In genomic region chr18:73101977-73102376, GRCh38 we compare ENCODE assay signal across 20 cellular contexts.
"Had no signal": no experiment of that assay in that cellular context is flagged by ENCODE, and none has a peak within 500 bp of the region (broad histone marks: within the 10 kb centered on the region; RNA-seq: fewer than 3 reads in every experiment).

No MANE protein-coding gene starts in this region.

- DNase-seq: activated CD4-positive, alpha-beta T cell treated with anti-CD3 and anti-CD28 coated beads, Interleukin-2, amount 10 ng/mL, durations not matched to agents 7 days and 5 days; activated CD8-positive, alpha-beta T cell treated with anti-CD3 and anti-CD28 coated beads, Interleukin-2, amount 10 ng/mL, durations not matched to agents 7 days and 5 days; activated effector memory CD4-positive, alpha-beta T cell treated with anti-CD3 and anti-CD28 coated beads, Interleukin-2, amount 50 U/mL, for 16 hours; activated T-cell treated with anti-CD3 and anti-CD28 coated beads, Interleukin-2, amount 50 U/mL, for 24 hours; central memory CD4-positive, alpha-beta T cell; cortex of kidney; effector CD4-positive, alpha-beta T cell; immature natural killer cell; left ventricle myocardium superior; mucosa of descending colon; naive B cell; T1000 had no signal

- H3K4me3 Mint-ChIP-seq: activated CD4-positive, alpha-beta T cell treated with anti-CD3 and anti-CD28 coated beads, Interleukin-2, amount 10 ng/mL, durations not matched to agents 7 days and 5 days; activated CD8-positive, alpha-beta T cell treated with anti-CD3 and anti-CD28 coated beads, Interleukin-2, amount 10 ng/mL, durations not matched to agents 7 days and 5 days; activated T-cell treated with anti-CD3 and anti-CD28 coated beads, Interleukin-2, amount 50 U/mL, for 24 hours; immature natural killer cell; naive B cell; neural crest cell; stimulated activated naive CD8-positive, alpha-beta T cell treated with anti-CD3 and anti-CD28 coated beads, Interleukin-15, Interleukin-2, amounts not matched to agents 100 ng/mL and 50 ng/mL, for 24 hours had no signal

- H3K27me3 Mint-ChIP-seq: activated CD4-positive, alpha-beta T cell treated with anti-CD3 and anti-CD28 coated beads, Interleukin-2, amount 10 ng/mL, durations not matched to agents 7 days and 5 days; activated T-cell treated with anti-CD3 and anti-CD28 coated beads, Interleukin-2, amount 50 U/mL, for 24 hours; naive B cell; progenitor cell of endocrine pancreas; stimulated activated naive CD8-positive, alpha-beta T cell treated with anti-CD3 and anti-CD28 coated beads, Interleukin-15, Interleukin-2, amounts not matched to agents 100 ng/mL and 50 ng/mL, for 24 hours had no signal

- H3K4me3 ChIP-seq: gastroesophageal sphincter, mucosa of descending colon, right atrium auricular region, tibial nerve, vagina had no signal

- H3K9me3 Mint-ChIP-seq: activated CD4-positive, alpha-beta T cell treated with anti-CD3 and anti-CD28 coated beads, Interleukin-2, amount 10 ng/mL, durations not matched to agents 7 days and 5 days; neural crest cell had no signal

- H3K27ac ChIP-seq: gastroesophageal sphincter, right atrium auricular region, tibial nerve, vagina had no signal

- H3K27ac Mint-ChIP-seq: activated CD4-positive, alpha-beta T cell treated with anti-CD3 and anti-CD28 coated beads, Interleukin-2, amount 10 ng/mL, durations not matched to agents 7 days and 5 days; activated CD8-positive, alpha-beta T cell treated with anti-CD3 and anti-CD28 coated beads, Interleukin-2, amount 10 ng/mL, durations not matched to agents 7 days and 5 days; activated naive CD4-positive, alpha-beta T cell treated with anti-CD3 and anti-CD28 coated beads, Interleukin-2, amount 50 U/mL, for 72 hours; activated T-cell treated with anti-CD3 and anti-CD28 coated beads, Interleukin-2, amount 50 U/mL, for 24 hours; immature natural killer cell; progenitor cell of endocrine pancreas; stimulated activated naive CD8-positive, alpha-beta T cell treated with anti-CD3 and anti-CD28 coated beads, Interleukin-15, Interleukin-2, amounts not matched to agents 100 ng/mL and 50 ng/mL, for 24 hours had no signal

- H3K4me1 Mint-ChIP-seq: activated CD4-positive, alpha-beta T cell treated with anti-CD3 and anti-CD28 coated beads, Interleukin-2, amount 10 ng/mL, durations not matched to agents 7 days and 5 days; immature natural killer cell; neural crest cell had no signal
